8 cellular contexts compared by ENCODE assay signal in genomic region chr4:121697626-121698025, GRCh38.
DNase-seq lines count a peak whose midpoint lies in the region; ATAC-seq lines count a peak whose summit lies in the region.

No MANE protein-coding gene starts in this region.

- peaks cover 12% of the 10 kb centered on the region for H3K36me3 Mint-ChIP-seq in T-helper 1 cell treated with Interleukin-12 subunit alpha and Interleukin-12 subunit beta and Interleukin-4 antibody, amounts not matched to agents 30 μg/mL and 1 μg/mL, for 36 hours (ENCODE audit: low read depth)
- H3K36me3 Mint-ChIP-seq in stimulated activated effector memory CD8-positive, alpha-beta T cell treated with anti-CD3 and anti-CD28 coated beads, Interleukin-12 subunit alpha, Interleukin-12 subunit beta, amount 100 ng/mL, for 72 hours = peaks cover 27% of the 10 kb centered on the region

- H3K4me3 Mint-ChIP-seq in T-helper 1 cell treated with Interleukin-12 subunit alpha and Interleukin-12 subunit beta and Interleukin-4 antibody, amounts not matched to agents 30 μg/mL and 1 μg/mL, for 36 hours = peak overlapping the region; percentile 83
- peak overlapping the region; percentile 95 for H3K4me3 Mint-ChIP-seq in stimulated activated effector memory CD8-positive, alpha-beta T cell treated with anti-CD3 and anti-CD28 coated beads, Interleukin-12 subunit alpha, Interleukin-12 subunit beta, amount 100 ng/mL, for 72 hours

- peak; percentile 7 for DNase-seq in germinal center (ENCODE audit: low spot score)
- no peak for DNase-seq in stimulated activated effector memory CD8-positive, alpha-beta T cell treated with anti-CD3 and anti-CD28 coated beads, Interleukin-12 subunit alpha, Interleukin-12 subunit beta, amount 100 ng/mL, for 72 hours (ENCODE audit: low spot score in 2 of 2)
- DNase-seq in stimulated activated CD4-positive, alpha-beta T cell treated with anti-CD3 and anti-CD28 coated beads, Interleukin-4, amount 100 ng/mL, for 1 hour = no peak
- DNase-seq in NCI-H1048 (lab: John Stamatoyannopoulos, UW) = no peak
- DNase-seq in NCI-H510A treated with DMSO at 0.1 percent for 48 hours (lab: John Stamatoyannopoulos, UW) = no peak

- H3K9me3 Mint-ChIP-seq in T-helper 1 cell treated with Interleukin-12 subunit alpha and Interleukin-12 subunit beta and Interleukin-4 antibody, amounts not matched to agents 30 μg/mL and 1 μg/mL, for 36 hours = no peaks in the 10 kb centered on the region
- no peaks in the 10 kb centered on the region for H3K9me3 Mint-ChIP-seq in stimulated activated effector memory CD8-positive, alpha-beta T cell treated with anti-CD3 and anti-CD28 coated beads, Interleukin-12 subunit alpha, Interleukin-12 subunit beta, amount 100 ng/mL, for 72 hours

- ATAC-seq in GM18499 (IDR thresholded peaks at IDR 0.05; ENCODE audit: insufficient read depth, unreplicated experiment) (peak; percentile 36), HG02610 (IDR thresholded peaks at IDR 0.05; ENCODE audit: unreplicated experiment) (peak; percentile 10)
- peak; percentile 12 for ATAC-seq in stimulated activated effector memory CD8-positive, alpha-beta T cell treated with anti-CD3 and anti-CD28 coated beads, Interleukin-12 subunit alpha, Interleukin-12 subunit beta, amount 100 ng/mL, for 72 hours

- H3K27ac Mint-ChIP-seq in T-helper 1 cell treated with Interleukin-12 subunit alpha and Interleukin-12 subunit beta and Interleukin-4 antibody, amounts not matched to agents 30 μg/mL and 1 μg/mL, for 36 hours = peak overlapping the region; percentile 79
- peak overlapping the region; percentile 67 for H3K27ac Mint-ChIP-seq in stimulated activated effector memory CD8-positive, alpha-beta T cell treated with anti-CD3 and anti-CD28 coated beads, Interleukin-12 subunit alpha, Interleukin-12 subunit beta, amount 100 ng/mL, for 72 hours

- peaks cover 43% of the 10 kb centered on the region for H3K27me3 Mint-ChIP-seq in T-helper 1 cell treated with Interleukin-12 subunit alpha and Interleukin-12 subunit beta and Interleukin-4 antibody, amounts not matched to agents 30 μg/mL and 1 μg/mL, for 36 hours (ENCODE audit: low read depth)

- peaks cover 27% of the 10 kb centered on the region for H3K4me1 Mint-ChIP-seq in T-helper 1 cell treated with Interleukin-12 subunit alpha and Interleukin-12 subunit beta and Interleukin-4 antibody, amounts not matched to agents 30 μg/mL and 1 μg/mL, for 36 hours (ENCODE audit: low read depth)
- H3K4me1 Mint-ChIP-seq in stimulated activated effector memory CD8-positive, alpha-beta T cell treated with anti-CD3 and anti-CD28 coated beads, Interleukin-12 subunit alpha, Interleukin-12 subunit beta, amount 100 ng/mL, for 72 hours = peaks cover 30% of the 10 kb centered on the region
